20 cellular contexts compared by ENCODE assay signal in genomic region chr14:94561656-94562010, GRCh38. TPM values are rescaled to one million over a fixed set of nuclear protein-coding genes. Genes with fewer than 3 reads are reported as not detected.
DNase-seq lines count a peak whose midpoint lies in the region; ATAC-seq, FAIRE-seq and TF ChIP-seq lines count a peak whose summit lies in the region.
"Had no signal": no experiment of that assay in that cellular context is flagged by ENCODE, and none has a peak within 500 bp of the region (broad histone marks: within the 10 kb centered on the region; RNA-seq: fewer than 3 reads in every experiment).

No MANE protein-coding gene starts in this region.

- H3K4me2 ChIP-seq in hepatocyte = peak overlapping the region; percentile 55
- H3K4me2 ChIP-seq: BLaER1 had no signal

- peak overlapping the region; percentile 56 for H3K27ac Mint-ChIP-seq in Calu3 (ENCODE audit: unreplicated experiment)
- H3K27ac Mint-ChIP-seq in progenitor cell of endocrine pancreas = peak overlapping the region; percentile 65
- H3K27ac Mint-ChIP-seq: CD4-positive, alpha-beta memory T cell; H9 had no signal

- ATAC-seq in right lobe of liver (peak; percentile 12 to 39 (median 24)), GM19395 (IDR thresholded peaks at IDR 0.05; ENCODE audit: unreplicated experiment) (no peak), GM18907 (IDR thresholded peaks at IDR 0.05; ENCODE audit: unreplicated experiment) (no peak)

- H3K4me3 ChIP-seq in hepatocyte (no peak overlapping the region), right lobe of liver (peak overlapping the region; percentile 22 to 62 (median 58)), kidney (ENCODE audit: low read length in 2 of 2) (no peak overlapping the region)
- H3K4me3 ChIP-seq: BLaER1 had no signal

- intact Hi-C loops in Calu3 (cut with micrococcal nuclease; ENCODE audit: unreplicated experiment) (no loop called here), right lobe of liver (cut with DNase I) (no loop called here), kidney (cut with DNase I) (no loop called here)

- H3K79me2 ChIP-seq in hepatocyte = no peaks in the 10 kb centered on the region

- TSS peak; percentile 77 for BruUV-seq in Calu3 (replicated peaks; lab: Mats Ljungman, UMichigan)

- no peaks in the 10 kb centered on the region for H4K20me1 ChIP-seq in hepatocyte (ENCODE audit: insufficient read depth, poor library complexity, severe bottlenecking)
- H4K20me1 ChIP-seq: BLaER1 had no signal

- TF ChIP-seq CTCF in Calu3 (IDR thresholded peaks at IDR 0.05; ENCODE audit: unreplicated experiment) = no peak
- TF ChIP-seq CTCF in hepatocyte (IDR thresholded peaks at IDR 0.05; ENCODE audit: poor library complexity) = no peak
- no peak for TF ChIP-seq CTCF in right lobe of liver (IDR thresholded peaks at IDR 0.05)
- TF ChIP-seq CTCF in progenitor cell of endocrine pancreas (IDR thresholded peaks at IDR 0.05; ENCODE audit: unreplicated experiment) = no peak
- TF ChIP-seq CTCF in kidney (IDR thresholded peaks at IDR 0.05; ENCODE audit: borderline replicate concordance, extremely low read depth, insufficient read depth) = no peak

- FAIRE-seq in kidney (lab: Jason Lieb, UNC) = no peak
- FAIRE-seq: G401.6, GM12891, H1 had no signal

- no peak overlapping the region for H2AFZ ChIP-seq in hepatocyte

- no peak for TF ChIP-seq POLR2A in right lobe of liver (IDR thresholded peaks at IDR 0.05)

- H3K9ac ChIP-seq in kidney (ENCODE audit: low read length in 2 of 2) = no peak overlapping the region
- H3K9ac ChIP-seq: BLaER1 had no signal

- H3K9me3 ChIP-seq in hepatocyte (ENCODE audit: low read depth) = no peaks in the 10 kb centered on the region
- H3K9me3 ChIP-seq in right lobe of liver = no peaks in the 10 kb centered on the region
- H3K9me3 ChIP-seq in kidney (ENCODE audit: control insufficient read depth in 1 of 2, low read length in 2 of 2) = no peaks in the 10 kb centered on the region

- H3K4me3 Mint-ChIP-seq in Calu3 (ENCODE audit: low read depth, unreplicated experiment) (peak overlapping the region; percentile 61), progenitor cell of endocrine pancreas (ENCODE audit: low read depth) (peak overlapping the region; percentile 47)
- H3K4me3 Mint-ChIP-seq: CD14-positive monocyte; CD4-positive, alpha-beta memory T cell; H9 had no signal

- 91% methylated on average over 7 of the region's 7 CpGs for WGBS in hepatocyte (ENCODE audit: low lambda C conversion rate, missing lambda C conversion rate)
- 40% methylated on average over 2 of the region's 7 CpGs for WGBS in right lobe of liver (ENCODE audit: insufficient coverage, low coverage, low lambda C conversion rate, missing lambda C conversion rate)

- peaks cover 8% of the 10 kb centered on the region for H3K4me1 ChIP-seq in hepatocyte (ENCODE audit: insufficient read depth)
- H3K4me1 ChIP-seq in right lobe of liver = peaks cover 0 to 59% (median 16%) of the 10 kb centered on the region in 4 donors
- H3K4me1 ChIP-seq in kidney (ENCODE audit: control insufficient read depth in 1 of 2, insufficient read depth in 1 of 2, low read depth in 1 of 2, low read length in 2 of 2) = no peaks in the 10 kb centered on the region

- H3K9me3 Mint-ChIP-seq in Calu3 (ENCODE audit: low read depth, unreplicated experiment) = peaks cover 7% of the 10 kb centered on the region
- H3K9me3 Mint-ChIP-seq in progenitor cell of endocrine pancreas (ENCODE audit: low read depth) = peaks cover 16% of the 10 kb centered on the region

- DNase-seq in Calu3 (no peak), hepatocyte (ENCODE audit: low spot score) (no peak), right lobe of liver (no peak), progenitor cell of endocrine pancreas (ENCODE audit: low spot score, unreplicated experiment) (no peak), NCI-H774 (lab: John Stamatoyannopoulos, UW) (no peak), kidney (no peak)
- DNase-seq: 8988T; CD4-positive, alpha-beta memory T cell; DMS53; H9 had no signal

- H3K27ac ChIP-seq in hepatocyte (peak overlapping the region; percentile 78), right lobe of liver (peak overlapping the region; percentile 63 to 81 (median 74)), kidney (ENCODE audit: low read depth in 2 of 2, low read length in 2 of 2) (peak overlapping the region in 1 of 2 donors; percentile 48)
- H3K27ac ChIP-seq: BLaER1 had no signal

- no peaks in the 10 kb centered on the region for H3K9me2 ChIP-seq in hepatocyte (replicated peaks; ENCODE audit: insufficient read depth)

- H3K27me3 ChIP-seq in hepatocyte = no peaks in the 10 kb centered on the region
- H3K27me3 ChIP-seq in right lobe of liver = no peaks in the 10 kb centered on the region
- H3K27me3 ChIP-seq: BLaER1 had no signal

- H3K36me3 Mint-ChIP-seq in Calu3 (ENCODE audit: insufficient read depth, unreplicated experiment) (peaks cover 6% of the 10 kb centered on the region), progenitor cell of endocrine pancreas (ENCODE audit: insufficient read depth) (peaks cover 18% of the 10 kb centered on the region)
- H3K36me3 Mint-ChIP-seq: CD14-positive monocyte; CD4-positive, alpha-beta memory T cell had no signal

- CTCF ChIA-PET in Calu3 (lab: Charles Lee) = interaction anchor here (1.4 kb wide), 1 partner anchor 49 kb away, joined by 4 read pairs; no protein-coding TSS in a partner anchor

- H3K4me1 Mint-ChIP-seq in Calu3 (ENCODE audit: low read depth, unreplicated experiment) (peaks cover 33% of the 10 kb centered on the region), progenitor cell of endocrine pancreas (ENCODE audit: low read depth) (peaks cover 29% of the 10 kb centered on the region)
- H3K4me1 Mint-ChIP-seq: CD14-positive monocyte; CD4-positive, alpha-beta memory T cell; H9 had no signal

- H3K36me3 ChIP-seq in hepatocyte (replicated peaks; ENCODE audit: insufficient read depth, low read depth) = no peaks in the 10 kb centered on the region
- H3K36me3 ChIP-seq in right lobe of liver = peaks cover 0 to 3% (median under 1%) of the 10 kb centered on the region in 4 donors
- no peaks in the 10 kb centered on the region for H3K36me3 ChIP-seq in kidney (ENCODE audit: control insufficient read depth in 1 of 2, insufficient read depth in 2 of 2, low read length in 2 of 2)
- H3K36me3 ChIP-seq: BLaER1 had no signal

- H3K27me3 Mint-ChIP-seq in Calu3 (ENCODE audit: unreplicated experiment) = no peaks in the 10 kb centered on the region
- H3K27me3 Mint-ChIP-seq in progenitor cell of endocrine pancreas = no peaks in the 10 kb centered on the region

RNA-seq across cellular contexts. Expression of gene SERPINA4, which starts 0.4 kb away (rescaled TPM):
- total RNA-seq in Calu3 (2022) (9.8 and 17.3 TPM in 2 replicates), hepatocyte (22.7 and 27.8 TPM in 2 replicates), right lobe of liver (100 to 1,000 TPM in 4 of 6 experiments, 10 to 100 TPM in 2; 41.2 to 204 (median 145) TPM), progenitor cell of endocrine pancreas (5.9 and 7.3 TPM in 2 replicates), kidney (6.1 TPM)
- polyA plus RNA-seq in hepatocyte (26.9 and 35.2 TPM in 2 replicates), kidney (ENCODE audit: insufficient read depth, low read depth, low replicate concordance) (28.3 TPM)
- total RNA-seq: A673; CD4-positive, alpha-beta memory T cell; H1; H9 had no signal
- polyA plus RNA-seq: AG04450; CD14-positive monocyte; CD4-positive, alpha-beta memory T cell; H1 had no signal

RNA-seq across cellular contexts. Expression of gene SERPINA5, which starts 19.6 kb away (rescaled TPM):
- total RNA-seq in Calu3 (2022) (20.7 and 21.6 TPM in 2 replicates), hepatocyte (88.8 and 109 TPM in 2 replicates), right lobe of liver (100 to 1,000 TPM in 4 of 6 experiments, 10 to 100 TPM in 2; 24.7 to 317 (median 167) TPM), progenitor cell of endocrine pancreas (37.7 and 39.5 TPM in 2 replicates), kidney (85.1 TPM)
- polyA plus RNA-seq in hepatocyte (73.6 and 98.7 TPM in 2 replicates), kidney (ENCODE audit: insufficient read depth, low read depth, low replicate concordance) (522 TPM)
- total RNA-seq: A673; CD4-positive, alpha-beta memory T cell had no signal
- polyA plus RNA-seq: AG04450; CD14-positive monocyte; CD4-positive, alpha-beta memory T cell had no signal

RNA-seq across cellular contexts. Expression of gene SERPINA3, which starts 50.6 kb away (rescaled TPM):
- total RNA-seq in Calu3 (2022) (1,748 and 2,914 TPM in 2 replicates), hepatocyte (402 and 457 TPM in 2 replicates), right lobe of liver (over 10,000 TPM in 2 of 6 experiments, 1,000 to 10,000 TPM in 4; 5,211 to 12,749 (median 8,707) TPM), progenitor cell of endocrine pancreas (5.2 and 8.0 TPM in 2 replicates), kidney (1,762 TPM)
- polyA plus RNA-seq in hepatocyte (359 and 461 TPM in 2 replicates), kidney (ENCODE audit: insufficient read depth, low read depth, low replicate concordance) (786 TPM)
- total RNA-seq: CD4-positive, alpha-beta memory T cell; H1; H9 had no signal
- polyA plus RNA-seq: CD14-positive monocyte; CD4-positive, alpha-beta memory T cell; H1 had no signal

RNA-seq across cellular contexts. Expression of gene SERPINA12, which starts 52.4 kb away (rescaled TPM):
- total RNA-seq in Calu3 (2022) (not detected in 2 replicates), hepatocyte (0.60 TPM in 1 of 2 replicates, not detected in the other), right lobe of liver (1 to 10 TPM in 1 of 6 experiments, under 1 TPM in 2, not detected in 3; 0.26 to 2.8 (median 0.39) TPM), progenitor cell of endocrine pancreas (not detected in 2 replicates), kidney (not detected)
- polyA plus RNA-seq in hepatocyte (0.25 and 0.90 TPM in 2 replicates), kidney (ENCODE audit: insufficient read depth, low read depth, low replicate concordance) (not detected)
- total RNA-seq: A673; CD4-positive, alpha-beta memory T cell; H1; H9; HT-29 had no signal
- polyA plus RNA-seq: AG04450; CD14-positive monocyte; CD4-positive, alpha-beta memory T cell; H1 had no signal

Comparison
In these comparisons a context has a peak if more than half of its experiments do, and no peak if none do; other contexts are left out.
1. H3K4me3 ChIP-seq: peak in right lobe of liver (3 of 3); none in hepatocyte (single experiment) and kidney (0 of 2).
2. ATAC-seq: peak in right lobe of liver (4 of 4); none in GM19395 (single experiment) and GM18907 (single experiment).
3. RNA of gene SERPINA3, which starts 50.6 kb away (total RNA-seq): 5,211 to 12,749 TPM in right lobe of liver, 1,748 to 2,914 TPM in Calu3, 1,762 TPM in kidney (single experiment) and 402 to 457 TPM in hepatocyte; 5.2 to 8.0 TPM in progenitor cell of endocrine pancreas; every median in the first group is over 10 times any median in the second.